12 cellular contexts compared by ENCODE assay signal in genomic region chr19:10294368-10294697, GRCh38. TPM values are rescaled to one million over a fixed set of nuclear protein-coding genes. Genes with fewer than 3 reads are reported as not detected.
DNase-seq lines count a peak whose midpoint lies in the region; ATAC-seq, FAIRE-seq and TF ChIP-seq lines count a peak whose summit lies in the region.
"Had no signal": no experiment of that assay in that cellular context is flagged by ENCODE, and none has a peak within 500 bp of the region (broad histone marks: within the 10 kb centered on the region; RNA-seq: fewer than 3 reads in every experiment).

No MANE protein-coding gene starts in this region.

- intact Hi-C loops in K562 (cut with micrococcal nuclease) = no loop called here

- in situ Hi-C loops in K562 (cut with MboI) = no loop called here

- peaks cover 40% of the 10 kb centered on the region; the same call in 2 of the 3 replicates for H3K36me3 ChIP-seq in K562 (ENCODE audit: control insufficient read depth, insufficient read depth, low read length)

- TF ChIP-seq RAD21 in K562 (CRISPR knock-in tag; conservative IDR thresholded peaks at IDR 0.05 in 1 of 2, IDR thresholded peaks at IDR 0.05 in 1 of 2) = no peak

- H3K36me3 Mint-ChIP-seq in natural killer cell treated with Interleukin-12 subunit alpha and Interleukin-12 subunit beta and Interleukin-15 and Interleukin-18, amount 100 ng/mL, for 72 hours = no peaks in the 10 kb centered on the region

- H3K27ac ChIP-seq in K562 (ENCODE audit: extremely low read depth, low read depth, low read length) = no peak overlapping the region; the same call in 2 of the 3 replicates

- POLR2A ChIA-PET in K562 (lab: Yijun Ruan, JAX) = no interaction called here

- no peak for FAIRE-seq in K562 (lab: Jason Lieb, UNC)
- FAIRE-seq: HTR-8/SVneo had no signal

- no peak for TF ChIP-seq EP300 in K562 (IDR thresholded peaks at IDR 0.05; ENCODE audit: low read length)

- no peak for TF ChIP-seq POLR2A in K562 (conservative IDR thresholded peaks at IDR 0.05)

- peaks cover 15 to 17% of the 10 kb centered on the region in 2 donors for H3K27me3 Mint-ChIP-seq in natural killer cell treated with Interleukin-12 subunit alpha and Interleukin-12 subunit beta and Interleukin-15 and Interleukin-18, amount 100 ng/mL, for 72 hours

- DNase-seq in GM20000 (ENCODE audit: low spot score) = no peak
- peak in 1 of 4 experiments; percentile 4 for DNase-seq in K562 (ENCODE audit: extremely low read depth in 1 of 4, low spot score in 3 of 4)
- DNase-seq in natural killer cell treated with Interleukin-12 subunit alpha and Interleukin-12 subunit beta and Interleukin-15 and Interleukin-18, amount 100 ng/mL, for 72 hours (ENCODE audit: low spot score) = no peak
- DNase-seq in stimulated activated naive CD4-positive, alpha-beta T cell (lab: John Stamatoyannopoulos, UW) = no peak
- DNase-seq in HUDEP-2 (lab: John Stamatoyannopoulos, UW; ENCODE audit: unreplicated experiment in 76 of 76) = no peak
- DNase-seq in activated effector memory CD4-positive, alpha-beta T cell treated with Interleukin-2 at 50 U/mL for 16 hours = no peak
- DNase-seq: kidney glomerular epithelial cell, NCI-H1092 treated with DMSO at 0.1 percent for 48 hours, NCI-H524 treated with DMSO at 0.1 percent for 48 hours, RPMI8226 had no signal

- CTCF ChIA-PET in K562 (lab: Yijun Ruan, JAX; ENCODE audit: low intra/inter-chr PET ratio) = no interaction called here

- no TSS peak for BruUV-seq in K562 (replicated peaks; lab: Mats Ljungman, UMichigan)

- no peaks in the 10 kb centered on the region for H3K9me1 ChIP-seq in K562 (ENCODE audit: control insufficient read depth, insufficient read depth, low read length)

- peak overlapping the region; percentile 30 for H3K4me3 Mint-ChIP-seq in natural killer cell treated with Interleukin-12 subunit alpha and Interleukin-12 subunit beta and Interleukin-15 and Interleukin-18, amount 100 ng/mL, for 72 hours

- no peak overlapping the region for H3K4me2 ChIP-seq in K562 (ENCODE audit: insufficient read depth, low read length)

- WGBS in K562 (ENCODE audit: insufficient coverage, low coverage, missing lambda C conversion rate) = 98% methylated on average over 17 of the region's 25 CpGs

- H3K27ac Mint-ChIP-seq in natural killer cell treated with Interleukin-12 subunit alpha and Interleukin-12 subunit beta and Interleukin-15 and Interleukin-18, amount 100 ng/mL, for 72 hours = no peak overlapping the region

- H3K4me1 Mint-ChIP-seq in natural killer cell treated with Interleukin-12 subunit alpha and Interleukin-12 subunit beta and Interleukin-15 and Interleukin-18, amount 100 ng/mL, for 72 hours (ENCODE audit: low read depth in 2 of 2) = peaks cover 37 to 39% of the 10 kb centered on the region in 2 donors

- no peak overlapping the region for H2AFZ ChIP-seq in K562 (ENCODE audit: low read depth, low read length)

- ATAC-seq in K562 = no peak
- no peak for ATAC-seq in natural killer cell treated with Interleukin-12 subunit alpha and Interleukin-12 subunit beta and Interleukin-15 and Interleukin-18, amount 100 ng/mL, for 72 hours

- peaks cover 10 to 73% of the 10 kb centered on the region in 2 experiments; a peak in 4 of 5 replicates for H3K4me1 ChIP-seq in K562 (replicated peaks in 1 of 2; ENCODE audit: control insufficient read depth in 2 of 2, insufficient read depth in 2 of 2, low read length in 2 of 2)

- no peaks in the 10 kb centered on the region for H3K9me3 Mint-ChIP-seq in natural killer cell treated with Interleukin-12 subunit alpha and Interleukin-12 subunit beta and Interleukin-15 and Interleukin-18, amount 100 ng/mL, for 72 hours

- TF ChIP-seq CTCF in GM20000 (IDR thresholded peaks at IDR 0.05; ENCODE audit: extremely low read depth, missing control alignments) (peak; percentile 17), K562 (IDR thresholded peaks at IDR 0.05 in 2 of 3, conservative IDR thresholded peaks at IDR 0.05 in 1 of 3; ENCODE audit: insufficient read depth in 2 of 3, low read depth in 1 of 3, low read length in 3 of 3) (no peak)

- H3K79me2 ChIP-seq in K562 (ENCODE audit: control insufficient read depth, insufficient read depth, low read length) = peaks cover 61% of the 10 kb centered on the region

- H3K9ac ChIP-seq in K562 (ENCODE audit: insufficient read depth in 1 of 2, low read depth in 2 of 2, low read length in 2 of 2) = peak overlapping the region in 1 of 2 experiments; percentile 31; a peak in 1 of 4 replicates

- H3K4me3 ChIP-seq in K562 = no peak overlapping the region

- peaks cover 2% of the 10 kb centered on the region; the same call in 1 of the 2 replicates for H3K9me3 ChIP-seq in K562 (replicated peaks; ENCODE audit: control insufficient read depth, insufficient read depth, low read depth, low read length)

- no peaks in the 10 kb centered on the region; the same call in 1 of the 2 replicates for H4K20me1 ChIP-seq in K562 (replicated peaks; ENCODE audit: control insufficient read depth, insufficient read depth, low read length)

- H3K27me3 ChIP-seq in K562 (ENCODE audit: control insufficient read depth in 2 of 2, insufficient read depth in 2 of 2, low read length in 2 of 2) = no peaks in the 10 kb centered on the region

RNA-seq across cellular contexts. Expression of gene ICAM5, which starts 4.6 kb away (rescaled TPM):
- total RNA-seq in K562 (2011; cell fraction: chromatin; rRNA removed; ENCODE audit: low replicate concordance) = 152 and 610 TPM in 2 replicates
- total RNA-seq in K562 (2011; cell fraction: nucleolus; rRNA removed) = 442 and 477 TPM in 2 replicates
- total RNA-seq in K562 (2011; cell fraction: nucleoplasm; rRNA removed) = 261 and 266 TPM in 2 replicates
- 39.7 TPM in 2 replicates for total RNA-seq in K562 (2014; rRNA removed)
- total RNA-seq in K562 (2014; rRNA removed; fragmentation: Illumina TruSeq; extraction: Trizol) = 1.7 and 3.7 TPM in 2 replicates
- total RNA-seq in K562 (2015; rRNA removed; fragmentation: Illumina TruSeq; extraction: Trizol) = 13.7 and 16.6 TPM in 2 replicates
- total RNA-seq in K562 (2021) = 69.7 and 89.5 TPM in 2 replicates
- polyA plus RNA-seq in K562 (2011; rRNA removed) = 29.9 and 58.7 TPM in 2 replicates
- polyA plus RNA-seq in K562 (2011; cell fraction: cytosol; rRNA removed) = 50.3 and 80.3 TPM in 2 replicates
- 748 and 1,281 TPM in 2 replicates for polyA plus RNA-seq in K562 (2011; cell fraction: nucleus; rRNA removed)
- 45.0 and 59.7 TPM in 2 replicates for polyA plus RNA-seq in K562 (2012)
- 12.1 and 29.4 TPM in 2 replicates for polyA plus RNA-seq in K562 (2014; fragmentation: Illumina TruSeq; extraction: Trizol)
- polyA plus RNA-seq in K562 (2014; fragmentation: Nextera tagmentation; extraction: Ambion mirVana) = under 1 TPM; 0.10 to 0.11 TPM
- 97.4 and 114 TPM in 2 replicates for polyA plus RNA-seq in K562 (2014; rRNA removed)
- 4.9 and 6.5 TPM in 2 replicates for polyA minus RNA-seq in K562 (2011; rRNA and poly(A)+ RNA removed)
- 19.6 and 29.4 TPM in 2 replicates for polyA minus RNA-seq in K562 (2011; cell fraction: cytosol; rRNA and poly(A)+ RNA removed)
- polyA minus RNA-seq in K562 (2011; cell fraction: nucleus; rRNA and poly(A)+ RNA removed) = 91.7 and 98.6 TPM in 2 replicates
- under 1 TPM; 0.78 to 0.83 TPM for total RNA-seq in natural killer cell treated with Interleukin-12 subunit alpha and Interleukin-12 subunit beta and Interleukin-15 and Interleukin-18, amount 100 ng/mL, for 72 hours

RNA-seq across cellular contexts. Expression of gene ICAM4, which starts 7.6 kb away (rescaled TPM):
- 14.7 and 49.5 TPM in 2 replicates for total RNA-seq in K562 (2011; cell fraction: chromatin; rRNA removed; ENCODE audit: low replicate concordance)
- 93.9 and 101 TPM in 2 replicates for total RNA-seq in K562 (2011; cell fraction: nucleolus; rRNA removed)
- total RNA-seq in K562 (2011; cell fraction: nucleoplasm; rRNA removed) = 52.0 and 56.5 TPM in 2 replicates
- 86.1 and 93.8 TPM in 2 replicates for total RNA-seq in K562 (2014; rRNA removed)
- total RNA-seq in K562 (2014; rRNA removed; fragmentation: Illumina TruSeq; extraction: Trizol) = 18.9 and 20.3 TPM in 2 replicates
- 42.0 and 43.4 TPM in 2 replicates for total RNA-seq in K562 (2015; rRNA removed; fragmentation: Illumina TruSeq; extraction: Trizol)
- 62.6 and 65.5 TPM in 2 replicates for total RNA-seq in K562 (2021)
- polyA plus RNA-seq in K562 (2011; rRNA removed) = 29.5 and 34.4 TPM in 2 replicates
- polyA plus RNA-seq in K562 (2011; cell fraction: cytosol; rRNA removed) = 49.4 and 120 TPM in 2 replicates
- polyA plus RNA-seq in K562 (2011; cell fraction: nucleus; rRNA removed) = 11.2 and 16.0 TPM in 2 replicates
- 69.5 and 104 TPM in 2 replicates for polyA plus RNA-seq in K562 (2012)
- 21.0 and 45.3 TPM in 2 replicates for polyA plus RNA-seq in K562 (2014; fragmentation: Illumina TruSeq; extraction: Trizol)
- polyA plus RNA-seq in K562 (2014; fragmentation: Nextera tagmentation; extraction: Ambion mirVana) = 10 to 100 TPM; 14.1 to 29.6 TPM
- polyA plus RNA-seq in K562 (2014; rRNA removed) = 83.8 and 96.6 TPM in 2 replicates
- polyA minus RNA-seq in K562 (2011; rRNA and poly(A)+ RNA removed) = 5.9 and 9.1 TPM in 2 replicates
- polyA minus RNA-seq in K562 (2011; cell fraction: cytosol; rRNA and poly(A)+ RNA removed) = 18.7 and 19.2 TPM in 2 replicates
- polyA minus RNA-seq in K562 (2011; cell fraction: nucleus; rRNA and poly(A)+ RNA removed) = 13.2 and 16.6 TPM in 2 replicates
- total RNA-seq in natural killer cell treated with Interleukin-12 subunit alpha and Interleukin-12 subunit beta and Interleukin-15 and Interleukin-18, amount 100 ng/mL, for 72 hours = 1 to 10 TPM; 1.4 to 2.1 TPM
- polyA plus RNA-seq: neural cell had no signal

RNA-seq across cellular contexts. Expression of gene ZGLP1, which starts 15.3 kb away (rescaled TPM):
- total RNA-seq in K562 (2011; cell fraction: chromatin; rRNA removed; ENCODE audit: low replicate concordance) = 4.3 and 14.7 TPM in 2 replicates
- 8.3 and 10.8 TPM in 2 replicates for total RNA-seq in K562 (2011; cell fraction: nucleolus; rRNA removed)
- 5.3 and 6.4 TPM in 2 replicates for total RNA-seq in K562 (2011; cell fraction: nucleoplasm; rRNA removed)
- total RNA-seq in K562 (2014; rRNA removed) = 2.7 and 3.0 TPM in 2 replicates
- 0.64 and 0.69 TPM in 2 replicates for total RNA-seq in K562 (2014; rRNA removed; fragmentation: Illumina TruSeq; extraction: Trizol)
- total RNA-seq in K562 (2015; rRNA removed; fragmentation: Illumina TruSeq; extraction: Trizol) = 2.7 and 2.9 TPM in 2 replicates
- total RNA-seq in K562 (2021) = 3.3 and 5.8 TPM in 2 replicates
- polyA plus RNA-seq in K562 (2011; rRNA removed) = 2.2 and 3.2 TPM in 2 replicates
- 2.2 and 3.4 TPM in 2 replicates for polyA plus RNA-seq in K562 (2011; cell fraction: cytosol; rRNA removed)
- 9.0 and 17.2 TPM in 2 replicates for polyA plus RNA-seq in K562 (2011; cell fraction: nucleus; rRNA removed)
- polyA plus RNA-seq in K562 (2012) = 3.3 and 8.0 TPM in 2 replicates
- polyA plus RNA-seq in K562 (2014; fragmentation: Illumina TruSeq; extraction: Trizol) = 1.5 and 1.9 TPM in 2 replicates
- under 1 TPM; 0.24 to 0.56 TPM for polyA plus RNA-seq in K562 (2014; fragmentation: Nextera tagmentation; extraction: Ambion mirVana)
- 4.5 and 5.1 TPM in 2 replicates for polyA plus RNA-seq in K562 (2014; rRNA removed)
- 0.18 and 0.39 TPM in 2 replicates for polyA minus RNA-seq in K562 (2011; rRNA and poly(A)+ RNA removed)
- polyA minus RNA-seq in K562 (2011; cell fraction: cytosol; rRNA and poly(A)+ RNA removed) = 1.0 and 2.0 TPM in 2 replicates
- 1.1 and 1.3 TPM in 2 replicates for polyA minus RNA-seq in K562 (2011; cell fraction: nucleus; rRNA and poly(A)+ RNA removed)
- total RNA-seq in natural killer cell treated with Interleukin-12 subunit alpha and Interleukin-12 subunit beta and Interleukin-15 and Interleukin-18, amount 100 ng/mL, for 72 hours = 1 to 10 TPM; 2.5 to 7.3 TPM

RNA-seq across cellular contexts. Expression of gene FDX2, which starts 21.5 kb away (rescaled TPM):
- total RNA-seq in K562 (2011; cell fraction: chromatin; rRNA removed; ENCODE audit: low replicate concordance) = 10.6 and 53.0 TPM in 2 replicates
- total RNA-seq in K562 (2011; cell fraction: nucleolus; rRNA removed) = 44.7 and 46.7 TPM in 2 replicates
- total RNA-seq in K562 (2011; cell fraction: nucleoplasm; rRNA removed) = 24.2 and 28.0 TPM in 2 replicates
- total RNA-seq in K562 (2014; rRNA removed) (47.0 and 59.4 TPM in 2 replicates), K562 (2014; rRNA removed; fragmentation: Illumina TruSeq; extraction: Trizol) (9.7 and 15.9 TPM in 2 replicates), K562 (2015; rRNA removed; fragmentation: Illumina TruSeq; extraction: Trizol) (28.9 and 29.7 TPM in 2 replicates), K562 (2021) (34.8 and 36.8 TPM in 2 replicates)
- polyA plus RNA-seq in K562 (2011; rRNA removed) (22.3 and 33.3 TPM in 2 replicates), K562 (2014; fragmentation: Illumina TruSeq; extraction: Trizol) (47.2 and 55.3 TPM in 2 replicates), K562 (2014; fragmentation: Nextera tagmentation; extraction: Ambion mirVana) (1 to 10 TPM; 2.5 to 5.8 TPM), K562 (2014; rRNA removed) (49.2 and 49.8 TPM in 2 replicates)
- 47.1 and 82.4 TPM in 2 replicates for polyA plus RNA-seq in K562 (2011; cell fraction: cytosol; rRNA removed)
- 33.5 and 61.9 TPM in 2 replicates for polyA plus RNA-seq in K562 (2011; cell fraction: nucleus; rRNA removed)
- polyA plus RNA-seq in K562 (2012) = 27.6 and 42.2 TPM in 2 replicates
- 4.9 and 9.2 TPM in 2 replicates for polyA minus RNA-seq in K562 (2011; rRNA and poly(A)+ RNA removed)
- 14.3 and 14.5 TPM in 2 replicates for polyA minus RNA-seq in K562 (2011; cell fraction: cytosol; rRNA and poly(A)+ RNA removed)
- polyA minus RNA-seq in K562 (2011; cell fraction: nucleus; rRNA and poly(A)+ RNA removed) = 5.3 and 9.6 TPM in 2 replicates
- total RNA-seq in natural killer cell treated with Interleukin-12 subunit alpha and Interleukin-12 subunit beta and Interleukin-15 and Interleukin-18, amount 100 ng/mL, for 72 hours = 10 to 100 TPM; 11.4 to 26.4 TPM

RNA-seq across cellular contexts. Expression of gene ICAM1, which starts 23.4 kb away (rescaled TPM):
- 41.5 and 107 TPM in 2 replicates for total RNA-seq in K562 (2011; cell fraction: chromatin; rRNA removed; ENCODE audit: low replicate concordance)
- total RNA-seq in K562 (2011; cell fraction: nucleolus; rRNA removed) = 83.4 and 99.6 TPM in 2 replicates
- 76.3 and 76.6 TPM in 2 replicates for total RNA-seq in K562 (2011; cell fraction: nucleoplasm; rRNA removed)
- total RNA-seq in K562 (2014; rRNA removed) = 17.4 and 26.0 TPM in 2 replicates
- total RNA-seq in K562 (2014; rRNA removed; fragmentation: Illumina TruSeq; extraction: Trizol) = 11.9 and 12.1 TPM in 2 replicates
- total RNA-seq in K562 (2015; rRNA removed; fragmentation: Illumina TruSeq; extraction: Trizol) = 23.6 and 24.1 TPM in 2 replicates
- total RNA-seq in K562 (2021) = 22.3 and 22.6 TPM in 2 replicates
- 13.1 and 21.4 TPM in 2 replicates for polyA plus RNA-seq in K562 (2011; rRNA removed)
- 20.2 and 23.1 TPM in 2 replicates for polyA plus RNA-seq in K562 (2011; cell fraction: cytosol; rRNA removed)
- 17.5 and 30.7 TPM in 2 replicates for polyA plus RNA-seq in K562 (2011; cell fraction: nucleus; rRNA removed)
- 22.4 and 63.2 TPM in 2 replicates for polyA plus RNA-seq in K562 (2012)
- 24.4 and 29.9 TPM in 2 replicates for polyA plus RNA-seq in K562 (2014; fragmentation: Illumina TruSeq; extraction: Trizol)
- 1 to 10 TPM; 2.3 to 2.4 TPM for polyA plus RNA-seq in K562 (2014; fragmentation: Nextera tagmentation; extraction: Ambion mirVana)
- 13.4 TPM in 2 replicates for polyA plus RNA-seq in K562 (2014; rRNA removed)
- 19.6 and 21.5 TPM in 2 replicates for polyA minus RNA-seq in K562 (2011; rRNA and poly(A)+ RNA removed)
- polyA minus RNA-seq in K562 (2011; cell fraction: cytosol; rRNA and poly(A)+ RNA removed) = 21.5 and 23.8 TPM in 2 replicates
- 13.8 and 17.4 TPM in 2 replicates for polyA minus RNA-seq in K562 (2011; cell fraction: nucleus; rRNA and poly(A)+ RNA removed)
- total RNA-seq in natural killer cell treated with Interleukin-12 subunit alpha and Interleukin-12 subunit beta and Interleukin-15 and Interleukin-18, amount 100 ng/mL, for 72 hours = 100 to 1,000 TPM; 106 to 264 TPM
- polyA plus RNA-seq: neural cell had no signal

Comparison
In these comparisons a context has a peak if more than half of its experiments do, and no peak if none do; other contexts are left out.
1. RNA of gene ICAM4, which starts 7.6 kb away (total RNA-seq): 14.7 to 101 TPM in K562; 1.4 to 2.1 TPM in natural killer cell treated with Interleukin-12 subunit alpha and Interleukin-12 subunit beta and Interleukin-15 and Interleukin-18, amount 100 ng/mL, for 72 hours; every median in the first group is over 4 times any median in the second.